Comparison of ENCODE assay signal across 8 cellular contexts in genomic region chr7:132614428-132615076, GRCh38. TPM values are rescaled to one million over a fixed set of nuclear protein-coding genes. Genes with fewer than 3 reads are reported as not detected.
DNase-seq lines count a peak whose midpoint lies in the region; ATAC-seq and TF ChIP-seq lines count a peak whose summit lies in the region.

No MANE protein-coding gene starts in this region.

- no peaks in the 10 kb centered on the region for H3K36me3 ChIP-seq in H7 (replicated peaks; ENCODE audit: control insufficient read depth, insufficient read depth, low read length)
- no peaks in the 10 kb centered on the region for H3K36me3 ChIP-seq in upper lobe of left lung

- H3K4me1 ChIP-seq in upper lobe of left lung, result peaks cover 0 to 10% (median 2%) of the 10 kb centered on the region in 4 donors

- ATAC-seq in upper lobe of left lung (ENCODE audit: low FRiP score in 2 of 2) (peak in 1 of 2 donors; percentile 82), HG02852 (IDR thresholded peaks at IDR 0.05; ENCODE audit: unreplicated experiment) (no peak)

- H3K27ac ChIP-seq in upper lobe of left lung, result no peak overlapping the region

- no peaks in the 10 kb centered on the region for H3K9me3 ChIP-seq in upper lobe of left lung

- H3K27me3 ChIP-seq in H7 (ENCODE audit: control insufficient read depth, insufficient read depth, low read length) (peaks cover 8% of the 10 kb centered on the region; the same call in 1 of the 2 replicates), upper lobe of left lung (no peaks in the 10 kb centered on the region)

- TF ChIP-seq EP300 in upper lobe of left lung (IDR thresholded peaks at IDR 0.05), result no peak

- H3K4me3 ChIP-seq in H7 (ENCODE audit: insufficient read depth, low read depth, low read length), result peak overlapping the region; percentile 50
- H3K4me3 ChIP-seq in cardiac fibroblast (replicated peaks in 1 of 2; ENCODE audit: low read depth in 2 of 2, low read length in 2 of 2), result peak overlapping the region; percentile 5 to 11
- no peak overlapping the region for H3K4me3 ChIP-seq in lower leg skin (ENCODE audit: low read depth, poor library complexity, severe bottlenecking)
- H3K4me3 ChIP-seq in upper lobe of left lung, result peak overlapping the region in 3 of 4 donors; percentile 5 to 36 (median 31)

- TF ChIP-seq CTCF in cardiac fibroblast (IDR thresholded peaks at IDR 0.05; ENCODE audit: low read depth, low read length) (peak; percentile 8), lower leg skin (IDR thresholded peaks at IDR 0.05) (no peak), upper lobe of left lung (IDR thresholded peaks at IDR 0.05) (no peak)

- 18 to 19% methylated on average over 19 of the region's 19 CpGs for WGBS in lower leg skin, 2 donors
- 16 to 22% methylated on average over 19 of the region's 19 CpGs for WGBS in upper lobe of left lung, 2 donors

- TF ChIP-seq POLR2A in lower leg skin (IDR thresholded peaks at IDR 0.05), result no peak
- TF ChIP-seq POLR2A in upper lobe of left lung (IDR thresholded peaks at IDR 0.05), result no peak

- intact Hi-C loops in lower leg skin (cut with DNase I; ENCODE audit: low total_unique reads), result no loop called here

- DNase-seq in ACHN, result peak; percentile 24
- peak; percentile 86 for DNase-seq in H7
- DNase-seq in cardiac fibroblast (ENCODE audit: low read depth in 2 of 2), result peak; percentile 10 to 43
- DNase-seq in lower leg skin (ENCODE audit: low spot score in 2 of 2), result peak; percentile 29 to 87
- DNase-seq in upper lobe of left lung, result peak; percentile 23 to 47
- DNase-seq in activated T-cell treated with anti-CD3 and anti-CD28 coated beads, Interleukin-2, amount 50 U/mL, for 48 hours, result no peak
- no peak for DNase-seq in KG1 (lab: John Stamatoyannopoulos, UW)

- in situ Hi-C loops in ACHN (cut with HindIII; ENCODE audit: low pct_ligation_motif_present, low pct_unique_long_range_greater_than_20kb, low sequenced_read_pairs), result no loop called here

RNA-seq across cellular contexts. Expression of gene PLXNA4, which starts 38.3 kb away (rescaled TPM):
- 0.59 and 1.0 TPM in 2 replicates for total RNA-seq in H7 (2014; rRNA removed; shearing (Covaris generic))
- total RNA-seq in lower leg skin (1 to 10 TPM; 5.1 to 7.0 (median 5.3) TPM), upper lobe of left lung (1 to 10 TPM; 1.1 to 5.9 (median 2.6) TPM)

Comparison
In these comparisons a context has a peak if more than half of its experiments do, and no peak if none do; other contexts are left out.
1. DNase-seq: peak in ACHN (single experiment), H7 (single experiment), cardiac fibroblast (2 of 2), lower leg skin (2 of 2) and upper lobe of left lung (2 of 2); none in activated T-cell treated with anti-CD3 and anti-CD28 coated beads, Interleukin-2, amount 50 U/mL, for 48 hours (0 of 2) and KG1 (single experiment).